8 cellular contexts compared by ENCODE assay signal in the genomic region with DNA sequence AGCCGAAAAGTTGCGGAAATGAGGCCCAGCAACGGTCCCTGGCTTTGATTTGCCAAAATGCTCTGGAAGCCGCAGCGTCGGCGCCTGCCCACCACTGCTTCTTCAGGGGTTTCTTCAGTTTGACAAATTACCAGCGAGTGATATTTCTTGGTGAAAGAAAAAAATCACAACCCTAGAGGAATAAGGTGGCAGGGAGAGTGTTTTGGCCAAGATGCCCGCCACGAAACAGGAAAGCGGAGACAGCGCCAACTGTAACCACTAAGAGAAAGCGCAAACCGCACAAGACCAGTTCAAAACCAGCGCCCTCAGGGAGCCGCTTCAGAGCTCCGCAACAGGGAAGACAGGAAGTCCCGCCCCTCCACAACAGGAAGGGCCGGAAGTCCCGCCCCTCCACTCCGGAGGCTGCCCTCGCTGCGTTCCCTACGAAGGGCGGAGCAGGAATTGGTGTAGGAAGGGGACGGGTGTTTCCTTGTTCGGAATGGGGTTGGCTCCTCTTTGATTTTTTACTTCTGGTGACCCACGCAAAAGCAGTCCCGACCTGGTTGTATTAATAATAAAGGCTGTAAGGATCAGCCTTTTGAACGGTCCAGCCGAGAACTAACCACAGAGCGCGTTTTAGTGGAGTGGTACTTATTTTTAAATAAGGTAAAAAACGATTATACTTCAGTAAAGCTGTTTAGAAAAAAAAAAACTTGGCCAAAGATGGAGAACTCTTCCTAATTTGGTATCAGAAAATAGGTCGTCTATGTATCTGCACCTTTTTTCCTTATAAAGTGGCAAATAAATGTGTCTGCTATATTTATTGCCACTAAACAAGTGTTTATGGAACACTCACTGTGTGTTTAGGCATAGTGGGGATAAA. TPM values are rescaled to one million over a fixed set of nuclear protein-coding genes. Genes with fewer than 3 reads are reported as not detected.
DNase-seq lines count a peak whose midpoint lies in the region; ATAC-seq and TF ChIP-seq lines count a peak whose summit lies in the region.

A gene with protein sequence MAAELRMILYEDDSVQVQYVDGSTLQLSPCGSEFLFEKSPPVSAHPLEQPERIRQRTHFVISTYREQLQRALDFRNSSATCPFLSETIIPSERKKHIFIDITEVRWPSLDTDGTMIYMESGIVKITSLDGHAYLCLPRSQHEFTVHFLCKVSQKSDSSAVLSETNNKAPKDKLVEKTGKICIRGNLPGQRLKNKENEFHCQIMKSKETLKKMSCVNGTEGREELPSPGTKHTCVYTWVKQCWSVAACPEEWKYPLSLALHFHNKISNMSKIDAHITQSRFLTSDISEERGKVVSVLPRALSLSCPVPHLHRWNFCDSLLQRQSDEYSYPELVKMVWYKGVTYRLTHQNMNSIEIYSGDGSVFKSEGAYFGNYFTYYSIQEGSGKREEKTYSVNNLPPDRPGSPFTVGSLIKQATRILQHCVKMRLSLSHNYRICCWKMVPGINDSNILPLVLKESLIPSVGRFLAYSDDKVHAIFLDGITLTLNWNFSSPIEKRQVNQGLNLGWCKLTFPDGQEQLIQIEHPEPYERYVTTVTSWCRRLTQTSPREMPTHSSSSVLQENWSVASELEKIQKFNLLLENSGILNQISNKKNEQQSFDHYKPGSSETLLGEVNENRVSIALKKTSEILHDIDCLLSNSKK (minus strand): TSS at position 333 of the 862 bp plus-strand sequence. CDS start 5,809 bp downstream, outside the sequence.

- peaks cover 19% of the 10 kb centered on the region for H3K36me3 Mint-ChIP-seq in activated CD4-positive, alpha-beta T cell treated with anti-CD3 and anti-CD28 coated beads, Interleukin-2, amount 10 ng/mL, durations not matched to agents 7 days and 5 days (ENCODE audit: low read depth)
- H3K36me3 Mint-ChIP-seq in dendritic cell treated with granulocyte-macrophage colony-stimulating factor and Interleukin-4, amounts not matched to agents 40 ng/mL and 50 ng/mL, for 4 days (ENCODE audit: low read depth), result no peaks in the 10 kb centered on the region

- H3K27ac ChIP-seq in left lung, result peak within 1 kb of the TSS; percentile 83 to 91

- peaks cover 36% of the 10 kb centered on the region for H3K4me1 Mint-ChIP-seq in activated CD4-positive, alpha-beta T cell treated with anti-CD3 and anti-CD28 coated beads, Interleukin-2, amount 10 ng/mL, durations not matched to agents 7 days and 5 days
- H3K4me1 Mint-ChIP-seq in dendritic cell treated with granulocyte-macrophage colony-stimulating factor and Interleukin-4, amounts not matched to agents 40 ng/mL and 50 ng/mL, for 4 days (ENCODE audit: low read depth), result peaks cover 24% of the 10 kb centered on the region

- intact Hi-C loops in dendritic cell treated with granulocyte-macrophage colony-stimulating factor and Interleukin-4, amounts not matched to agents 40 ng/mL and 50 ng/mL, for 4 days (cut with micrococcal nuclease), result loop anchor here (1.0 to 2.0 kb wide), 4 partner anchors 30 to 202 kb away; partner anchors contain the start of genes HMGCS1, NNT and PAIP1
- intact Hi-C loops in left lung (cut with DNase I), result no loop called here

- no peaks in the 10 kb centered on the region for H3K9me3 ChIP-seq in left lung

- peak within 1 kb of the TSS; percentile 53 to 58 for H3K4me3 ChIP-seq in left lung

- H3K27me3 Mint-ChIP-seq in activated CD4-positive, alpha-beta T cell treated with anti-CD3 and anti-CD28 coated beads, Interleukin-2, amount 10 ng/mL, durations not matched to agents 7 days and 5 days, result no peaks in the 10 kb centered on the region
- no peaks in the 10 kb centered on the region for H3K27me3 Mint-ChIP-seq in dendritic cell treated with granulocyte-macrophage colony-stimulating factor and Interleukin-4, amounts not matched to agents 40 ng/mL and 50 ng/mL, for 4 days

- CTCF ChIA-PET in activated CD4-positive, alpha-beta T cell treated with anti-CD3 and anti-CD28 coated beads, Interleukin-2, amount 10 ng/mL, durations not matched to agents 7 days and 5 days (lab: Charles Lee), result interaction anchor here (0.6 to 1.5 kb wide), 4 partner anchors 10 to 31 kb away, joined by 4 to 12 read pairs (median 4); partner anchors contain the start of gene TMEM267

- no peaks in the 10 kb centered on the region for H3K9me3 Mint-ChIP-seq in activated CD4-positive, alpha-beta T cell treated with anti-CD3 and anti-CD28 coated beads, Interleukin-2, amount 10 ng/mL, durations not matched to agents 7 days and 5 days
- H3K9me3 Mint-ChIP-seq in dendritic cell treated with granulocyte-macrophage colony-stimulating factor and Interleukin-4, amounts not matched to agents 40 ng/mL and 50 ng/mL, for 4 days, result no peaks in the 10 kb centered on the region

- POLR2A ChIA-PET in activated CD4-positive, alpha-beta T cell treated with anti-CD3 and anti-CD28 coated beads, Interleukin-2, amount 10 ng/mL, durations not matched to agents 7 days and 5 days (lab: Charles Lee), result interaction anchor here (0.6 to 1.0 kb wide), 3 partner anchors 11 to 31 kb away, joined by 3 to 5 read pairs (median 5); partner anchors contain the start of gene TMEM267

- H3K4me1 ChIP-seq in left lung, result peaks cover 11 to 18% of the 10 kb centered on the region in 2 donors

- H3K27ac Mint-ChIP-seq in activated CD4-positive, alpha-beta T cell treated with anti-CD3 and anti-CD28 coated beads, Interleukin-2, amount 10 ng/mL, durations not matched to agents 7 days and 5 days, result peak within 1 kb of the TSS; percentile 98
- peak within 1 kb of the TSS; percentile 88 for H3K27ac Mint-ChIP-seq in dendritic cell treated with granulocyte-macrophage colony-stimulating factor and Interleukin-4, amounts not matched to agents 40 ng/mL and 50 ng/mL, for 4 days

- H3K36me3 ChIP-seq in left lung, result no peaks in the 10 kb centered on the region

- TF ChIP-seq CTCF in left lung (IDR thresholded peaks at IDR 0.05), result no peak

- peak within 1 kb of the TSS; percentile 87 for H3K4me3 Mint-ChIP-seq in activated CD4-positive, alpha-beta T cell treated with anti-CD3 and anti-CD28 coated beads, Interleukin-2, amount 10 ng/mL, durations not matched to agents 7 days and 5 days
- peak within 1 kb of the TSS; percentile 79 for H3K4me3 Mint-ChIP-seq in dendritic cell treated with granulocyte-macrophage colony-stimulating factor and Interleukin-4, amounts not matched to agents 40 ng/mL and 50 ng/mL, for 4 days

- DNase-seq in C1 segment of cervical spinal cord (lab: John Stamatoyannopoulos, UW), result peak; percentile 32 to 95 (median 84)
- peak; percentile 97 for DNase-seq in NCI-H526 treated with DMSO at 0.1 percent for 48 hours (lab: John Stamatoyannopoulos, UW)
- peak; percentile 96 for DNase-seq in activated CD4-positive, alpha-beta T cell treated with anti-CD3 and anti-CD28 coated beads, Interleukin-2, amount 10 ng/mL, durations not matched to agents 7 days and 5 days
- DNase-seq in left lung, result peak; percentile 97 to 98
- DNase-seq in stimulated activated CD4-positive, alpha-beta T cell treated with anti-CD3 and anti-CD28 coated beads, Interleukin-2, amount 100 ng/mL, for 4 hours (ENCODE audit: low read depth), result peak; percentile 92

- H3K27me3 ChIP-seq in left lung, result no peaks in the 10 kb centered on the region

- ATAC-seq in GM19351 (IDR thresholded peaks at IDR 0.05; ENCODE audit: unreplicated experiment) (peak; percentile 98), HG03520 (IDR thresholded peaks at IDR 0.05; ENCODE audit: unreplicated experiment) (peak; percentile 98), left lung (peak; percentile 100)

RNA-seq across cellular contexts. Expression of the gene that starts here (rescaled TPM):
- 10 to 100 TPM; 10.7 to 11.0 TPM for total RNA-seq in activated CD4-positive, alpha-beta T cell treated with anti-CD3 and anti-CD28 coated beads, Interleukin-2, amount 10 ng/mL, durations not matched to agents 7 days and 5 days
- total RNA-seq in left lung, result 1 to 10 TPM; 1.8 to 2.2 TPM

Comparison
In these comparisons a context has a peak if more than half of its experiments do, and no peak if none do; other contexts are left out.
1. Peak in every context shown above with its lines: DNase-seq, ATAC-seq, H3K4me3 ChIP-seq and H3K27ac ChIP-seq.